Comparison of ENCODE assay signal across 8 cellular contexts in the genomic region with DNA sequence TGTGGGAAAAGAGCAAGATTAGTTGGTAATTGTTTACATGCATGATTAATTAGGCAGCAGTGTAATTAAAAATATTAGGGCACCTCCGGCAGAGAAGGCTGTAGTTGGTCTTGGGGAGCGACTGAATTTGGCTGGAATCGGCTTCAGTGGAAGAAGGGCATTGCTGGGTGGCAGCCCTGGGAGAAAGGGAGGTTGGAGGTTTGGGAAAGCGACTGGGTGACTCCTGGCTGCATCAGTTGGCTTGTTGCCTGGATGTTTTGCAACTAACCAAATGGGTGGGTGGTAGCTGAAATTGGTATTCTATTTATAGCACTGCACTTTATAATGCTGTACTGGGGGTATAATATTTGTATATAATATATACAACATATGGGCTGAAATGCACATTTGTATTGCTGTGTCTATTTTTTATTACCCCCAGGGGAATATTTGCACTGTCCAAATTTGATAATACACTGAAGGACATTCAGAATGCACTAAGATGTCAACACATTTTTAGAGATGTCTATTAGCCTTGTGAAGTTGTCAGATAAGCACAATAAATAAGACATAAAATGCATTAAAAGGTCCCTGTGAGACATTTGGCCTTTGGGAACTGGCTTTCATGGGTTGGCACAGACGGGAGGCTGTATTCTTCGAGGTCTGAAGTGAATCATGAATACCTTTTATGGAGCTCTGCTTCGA. TPM values are rescaled to one million over a fixed set of nuclear protein-coding genes. Genes with fewer than 3 reads are reported as not detected.
DNase-seq lines count a peak whose midpoint lies in the region; ATAC-seq and TF ChIP-seq lines count a peak whose summit lies in the region.

No MANE protein-coding gene starts in this region.

- peak overlapping the region; percentile 84 for H3K4me3 Mint-ChIP-seq in CD8-positive, alpha-beta T cell

- H3F3A ChIP-seq in neural cell (ENCODE audit: insufficient read depth, low read length, poor library complexity, severe bottlenecking), result no peaks in the 10 kb centered on the region

- CTCF ChIA-PET in CD8-positive, alpha-beta T cell (lab: Charles Lee), result interaction anchor here (1.1 kb wide), 1 partner anchor 9 kb away, joined by 3 read pairs; no protein-coding TSS in a partner anchor

- H3K79me2 ChIP-seq in neural cell (replicated peaks; ENCODE audit: insufficient read depth, low read length), result peaks cover 5% of the 10 kb centered on the region

- ATAC-seq in CD8-positive, alpha-beta T cell, result no peak
- no peak for ATAC-seq in HG03520 (IDR thresholded peaks at IDR 0.05; ENCODE audit: unreplicated experiment)

- no peaks in the 10 kb centered on the region for H3K36me3 Mint-ChIP-seq in CD8-positive, alpha-beta T cell

- no peaks in the 10 kb centered on the region for H3K27me3 ChIP-seq in CD8-positive, alpha-beta T cell (ENCODE audit: insufficient read depth, low read length)
- H3K27me3 ChIP-seq in ectodermal cell (ENCODE audit: control insufficient read depth, insufficient read depth, low read length, poor library complexity, severe bottlenecking) (peaks cover 10% of the 10 kb centered on the region), neural cell (ENCODE audit: insufficient read depth, low read depth, low read length) (no peaks in the 10 kb centered on the region)

- WGBS in ectodermal cell, 2 experiments, result 81 to 86% methylated on average over 7 of the region's 7 CpGs

- no peak for TF ChIP-seq RAD21 in neural cell (conservative IDR thresholded peaks at IDR 0.05)

- no peak for TF ChIP-seq CTCF in CD8-positive, alpha-beta T cell (IDR thresholded peaks at IDR 0.05)
- no peak for TF ChIP-seq CTCF in neural cell (IDR thresholded peaks at IDR 0.05; ENCODE audit: poor library complexity, severe bottlenecking)

- H3K4me3 ChIP-seq in CD8-positive, alpha-beta T cell (ENCODE audit: low read depth, low read length), result peak overlapping the region; percentile 81
- H3K4me3 ChIP-seq in ectodermal cell (ENCODE audit: insufficient read depth, low read depth, low read length), result peak overlapping the region; percentile 61
- H3K4me3 ChIP-seq in neural cell (ENCODE audit: low read length), result peak overlapping the region; percentile 68

- no peak for TF ChIP-seq EP300 in neural cell (conservative IDR thresholded peaks at IDR 0.05; ENCODE audit: poor library complexity, severe bottlenecking)

- H3K36me3 ChIP-seq in CD8-positive, alpha-beta T cell (ENCODE audit: insufficient read depth, low read length), result no peaks in the 10 kb centered on the region
- no peaks in the 10 kb centered on the region for H3K36me3 ChIP-seq in ectodermal cell (ENCODE audit: control insufficient read depth, insufficient read depth, low read length)
- H3K36me3 ChIP-seq in neural cell (ENCODE audit: insufficient read depth, low read length), result no peaks in the 10 kb centered on the region

- H3K9me3 ChIP-seq in CD8-positive, alpha-beta T cell (ENCODE audit: low read length), result no peaks in the 10 kb centered on the region
- no peaks in the 10 kb centered on the region for H3K9me3 ChIP-seq in ectodermal cell (ENCODE audit: control insufficient read depth, low read length)
- H3K9me3 ChIP-seq in neural cell (ENCODE audit: low read length), result no peaks in the 10 kb centered on the region

- H3K27ac ChIP-seq in CD8-positive, alpha-beta T cell (ENCODE audit: low read depth, low read length), result peak overlapping the region; percentile 88
- H3K27ac ChIP-seq in ectodermal cell (ENCODE audit: insufficient read depth, low read depth, low read length, poor library complexity, severe bottlenecking), result no peak overlapping the region
- H3K27ac ChIP-seq in neural cell (ENCODE audit: low read length), result no peak overlapping the region

- H3K4me2 ChIP-seq in neural cell (ENCODE audit: low read length), result peak overlapping the region; percentile 33

- peaks cover 18% of the 10 kb centered on the region for H3K4me1 ChIP-seq in CD8-positive, alpha-beta T cell (ENCODE audit: insufficient read depth, low read length)
- no peaks in the 10 kb centered on the region for H3K4me1 ChIP-seq in ectodermal cell (ENCODE audit: control insufficient read depth, insufficient read depth, low read length)

- H3K27me3 Mint-ChIP-seq in CD8-positive, alpha-beta T cell (ENCODE audit: low read depth), result no peaks in the 10 kb centered on the region

- POLR2A ChIA-PET in CD8-positive, alpha-beta T cell (lab: Charles Lee), result interaction anchor here (0.6 to 1.0 kb wide), 4 partner anchors 12 to 1942 kb away, joined by 3 to 5 read pairs (median 4); a partner anchor contains a TSS

- H2AFZ ChIP-seq in neural cell (ENCODE audit: low read depth, low read length), result no peak overlapping the region

- DNase-seq in CD8-positive, alpha-beta T cell, result no peak
- peak; percentile 62 for DNase-seq in NCI-H446 treated with DMSO at 0.1 percent for 48 hours (lab: John Stamatoyannopoulos, UW)
- no peak for DNase-seq in cerebellum (ENCODE audit: low spot score)
- DNase-seq in germinal center (ENCODE audit: low spot score), result no peak
- DNase-seq in NK-92 treated with Interleukin-12 subunit alpha and Interleukin-12 subunit beta, amount 100 ng/mL, for 24 hours (lab: John Stamatoyannopoulos, UW), result no peak

- intact Hi-C loops in CD8-positive, alpha-beta T cell (cut with DNase I, micrococcal nuclease), result loop anchor here in 1 of 2 experiments (2.0 kb wide), 1 partner anchor 585 kb away; a partner anchor contains a TSS

- no peaks in the 10 kb centered on the region for H3K9me2 ChIP-seq in neural cell (ENCODE audit: insufficient read depth, low read length)

- H3K27ac Mint-ChIP-seq in CD8-positive, alpha-beta T cell, result peak overlapping the region; percentile 92

- no peaks in the 10 kb centered on the region for H4K20me1 ChIP-seq in neural cell (ENCODE audit: insufficient read depth)

- H3K9me3 Mint-ChIP-seq in CD8-positive, alpha-beta T cell, result no peaks in the 10 kb centered on the region

- H3K9ac ChIP-seq in neural cell (ENCODE audit: low read length), result no peak overlapping the region

- H3K4me1 Mint-ChIP-seq in CD8-positive, alpha-beta T cell (ENCODE audit: low read depth), result peaks cover 29% of the 10 kb centered on the region

TF ChIP-seq in neural cell, 6 proteins besides CTCF, POLR2A, EP300 and RAD21:
- no peak for TF ChIP-seq TAF1 (IDR thresholded peaks at IDR 0.05; ENCODE audit: low read depth)
- no peak for TF ChIP-seq MXI1 (conservative IDR thresholded peaks at IDR 0.05; ENCODE audit: poor library complexity, severe bottlenecking)
- no peak for TF ChIP-seq EZH2 (IDR thresholded peaks at IDR 0.05; ENCODE audit: borderline replicate concordance, insufficient read depth, low read length, poor library complexity, severe bottlenecking)
- no peak for TF ChIP-seq SMC3 (conservative IDR thresholded peaks at IDR 0.05; ENCODE audit: poor library complexity)
- no peak for TF ChIP-seq POLR2AphosphoS5 (IDR thresholded peaks at IDR 0.05)
- TF ChIP-seq, protein P1, sequence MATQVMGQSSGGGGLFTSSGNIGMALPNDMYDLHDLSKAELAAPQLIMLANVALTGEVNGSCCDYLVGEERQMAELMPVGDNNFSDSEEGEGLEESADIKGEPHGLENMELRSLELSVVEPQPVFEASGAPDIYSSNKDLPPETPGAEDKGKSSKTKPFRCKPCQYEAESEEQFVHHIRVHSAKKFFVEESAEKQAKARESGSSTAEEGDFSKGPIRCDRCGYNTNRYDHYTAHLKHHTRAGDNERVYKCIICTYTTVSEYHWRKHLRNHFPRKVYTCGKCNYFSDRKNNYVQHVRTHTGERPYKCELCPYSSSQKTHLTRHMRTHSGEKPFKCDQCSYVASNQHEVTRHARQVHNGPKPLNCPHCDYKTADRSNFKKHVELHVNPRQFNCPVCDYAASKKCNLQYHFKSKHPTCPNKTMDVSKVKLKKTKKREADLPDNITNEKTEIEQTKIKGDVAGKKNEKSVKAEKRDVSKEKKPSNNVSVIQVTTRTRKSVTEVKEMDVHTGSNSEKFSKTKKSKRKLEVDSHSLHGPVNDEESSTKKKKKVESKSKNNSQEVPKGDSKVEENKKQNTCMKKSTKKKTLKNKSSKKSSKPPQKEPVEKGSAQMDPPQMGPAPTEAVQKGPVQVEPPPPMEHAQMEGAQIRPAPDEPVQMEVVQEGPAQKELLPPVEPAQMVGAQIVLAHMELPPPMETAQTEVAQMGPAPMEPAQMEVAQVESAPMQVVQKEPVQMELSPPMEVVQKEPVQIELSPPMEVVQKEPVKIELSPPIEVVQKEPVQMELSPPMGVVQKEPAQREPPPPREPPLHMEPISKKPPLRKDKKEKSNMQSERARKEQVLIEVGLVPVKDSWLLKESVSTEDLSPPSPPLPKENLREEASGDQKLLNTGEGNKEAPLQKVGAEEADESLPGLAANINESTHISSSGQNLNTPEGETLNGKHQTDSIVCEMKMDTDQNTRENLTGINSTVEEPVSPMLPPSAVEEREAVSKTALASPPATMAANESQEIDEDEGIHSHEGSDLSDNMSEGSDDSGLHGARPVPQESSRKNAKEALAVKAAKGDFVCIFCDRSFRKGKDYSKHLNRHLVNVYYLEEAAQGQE (IDR thresholded peaks at IDR 0.05; ENCODE audit: borderline replicate concordance), result no peak

RNA-seq across cellular contexts. Expression of a gene that starts 1.7 kb away (rescaled TPM):
- total RNA-seq in CD8-positive, alpha-beta T cell, result 1 to 10 TPM; 5.0 TPM
- polyA plus RNA-seq in ectodermal cell (2013, experiment 1 of 4), result 9.8 TPM
- 9.8 TPM for polyA plus RNA-seq in ectodermal cell (2013, experiment 2 of 4)
- 8.8 TPM for polyA plus RNA-seq in ectodermal cell (2013, experiment 3 of 4)
- polyA plus RNA-seq in ectodermal cell (2013, experiment 4 of 4), result 8.8 TPM
- 7.4 and 8.2 TPM in 2 replicates for polyA plus RNA-seq in neural cell
- 5.8 and 6.1 TPM in 2 replicates for polyA minus RNA-seq in neural cell
- total RNA-seq in cerebellum, result 21.7 TPM

RNA-seq across cellular contexts. Expression of a gene that starts 39.8 kb away (rescaled TPM):
- 100 to 1,000 TPM; 189 to 199 TPM for total RNA-seq in CD8-positive, alpha-beta T cell
- 91.8 TPM for polyA plus RNA-seq in ectodermal cell (2013, experiment 1 of 4)
- polyA plus RNA-seq in ectodermal cell (2013, experiment 2 of 4), result 78.2 TPM
- 66.5 TPM for polyA plus RNA-seq in ectodermal cell (2013, experiment 3 of 4)
- polyA plus RNA-seq in ectodermal cell (2013, experiment 4 of 4), result 71.9 TPM
- 97.4 and 112 TPM in 2 replicates for polyA plus RNA-seq in neural cell
- polyA minus RNA-seq in neural cell, result 88.1 and 110 TPM in 2 replicates
- total RNA-seq in cerebellum, result 74.1 TPM
